ENCODE assay signal across 12 cellular contexts in the genomic region with DNA sequence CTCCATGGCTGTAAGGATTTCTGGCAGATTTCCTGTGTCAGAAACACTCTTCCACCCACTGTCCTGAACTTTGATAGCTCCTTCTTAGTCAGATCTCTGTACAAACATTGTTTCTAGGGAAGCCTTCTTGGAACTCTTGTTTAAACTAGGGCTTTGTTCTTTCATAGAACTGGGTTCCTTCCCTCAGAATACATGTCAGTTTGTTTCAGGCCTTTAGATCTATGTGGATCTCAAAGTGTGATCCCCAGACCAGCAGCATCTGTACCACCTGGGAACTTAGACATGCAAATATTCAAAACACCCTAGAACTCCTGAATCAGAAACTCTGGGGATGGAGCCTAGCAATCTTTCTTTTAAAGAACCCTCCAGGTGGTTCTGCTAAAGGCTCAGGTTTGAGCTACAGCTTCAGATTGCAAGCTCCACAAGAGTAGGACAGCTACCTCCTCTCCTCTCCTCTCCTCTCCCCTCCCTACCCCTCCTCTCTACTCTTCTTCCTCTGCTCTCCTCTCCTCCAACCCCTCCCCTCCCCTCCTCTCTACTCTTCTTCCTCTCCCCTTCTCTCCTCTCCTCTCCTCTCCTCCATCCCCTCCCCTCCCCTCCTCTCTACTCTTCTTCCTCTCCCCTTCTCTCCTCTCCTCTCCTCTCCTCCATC. TPM values are rescaled to one million over a fixed set of nuclear protein-coding genes. Genes with fewer than 3 reads are reported as not detected.
DNase-seq lines count a peak whose midpoint lies in the region; ATAC-seq, FAIRE-seq and TF ChIP-seq lines count a peak whose summit lies in the region.
"Had no signal": no experiment of that assay in that cellular context is flagged by ENCODE, and none has a peak within 500 bp of the region (broad histone marks: within the 10 kb centered on the region; RNA-seq: fewer than 3 reads in every experiment).

No MANE protein-coding gene starts in this region.

- intact Hi-C loops in activated B cell treated with CpG ODN at 0.5 μM for 24 hours (cut with micrococcal nuclease): no loop called here
- intact Hi-C loops in activated naive CD4-positive, alpha-beta T cell treated with anti-CD3 and anti-CD28 coated beads for 36 hours (cut with micrococcal nuclease): no loop called here

- H3K27me3 Mint-ChIP-seq in activated B cell treated with CpG ODN at 0.5 μM for 24 hours: no peaks in the 10 kb centered on the region
- H3K27me3 Mint-ChIP-seq in activated naive CD4-positive, alpha-beta T cell treated with anti-CD3 and anti-CD28 coated beads for 36 hours (ENCODE audit: low read depth): no peaks in the 10 kb centered on the region

- no peak overlapping the region for H3K4me3 ChIP-seq in small intestine (ENCODE audit: low read depth in 1 of 2, low read length in 2 of 2)

- TF ChIP-seq CTCF in activated B cell treated with CpG ODN at 0.5 μM for 24 hours (IDR thresholded peaks at IDR 0.05): no peak
- no peak for TF ChIP-seq CTCF in GM13976 (IDR thresholded peaks at IDR 0.05; ENCODE audit: borderline replicate concordance, control extremely low read depth, extremely low read depth, insufficient read depth, missing control alignments)

- peak; percentile 38 for TF ChIP-seq POLR2A in GM18951 (IDR thresholded peaks at IDR 0.05; ENCODE audit: extremely low read depth, insufficient read depth, insufficient read length)

- H3K36me3 Mint-ChIP-seq in activated B cell treated with CpG ODN at 0.5 μM for 24 hours (ENCODE audit: low read depth): no peaks in the 10 kb centered on the region
- H3K36me3 Mint-ChIP-seq in activated naive CD4-positive, alpha-beta T cell treated with anti-CD3 and anti-CD28 coated beads, Interleukin-2, amount 50 U/mL, for 72 hours: no peaks in the 10 kb centered on the region
- no peaks in the 10 kb centered on the region for H3K36me3 Mint-ChIP-seq in activated naive CD4-positive, alpha-beta T cell treated with anti-CD3 and anti-CD28 coated beads for 36 hours (ENCODE audit: low read depth)
- H3K36me3 Mint-ChIP-seq: natural killer cell had no signal

- CTCF ChIA-PET in activated B cell treated with CpG ODN at 0.5 μM for 24 hours (lab: Charles Lee): no interaction called here
- CTCF ChIA-PET in activated naive CD4-positive, alpha-beta T cell treated with anti-CD3 and anti-CD28 coated beads for 36 hours (lab: Charles Lee): no interaction called here

- H3K4me1 ChIP-seq in small intestine (ENCODE audit: control insufficient read depth in 2 of 2, insufficient read depth in 1 of 2, low read depth in 1 of 2, low read length in 1 of 2): peaks cover 2 to 11% of the 10 kb centered on the region in 2 donors

- H3K27ac Mint-ChIP-seq in activated B cell treated with CpG ODN at 0.5 μM for 24 hours: peak overlapping the region; percentile 65
- no peak overlapping the region for H3K27ac Mint-ChIP-seq in activated naive CD4-positive, alpha-beta T cell treated with anti-CD3 and anti-CD28 coated beads, Interleukin-2, amount 50 U/mL, for 72 hours
- no peak overlapping the region for H3K27ac Mint-ChIP-seq in activated naive CD4-positive, alpha-beta T cell treated with anti-CD3 and anti-CD28 coated beads for 36 hours
- H3K27ac Mint-ChIP-seq: natural killer cell had no signal

- peaks cover 0 to 2% of the 10 kb centered on the region in 2 donors for H3K36me3 ChIP-seq in small intestine (ENCODE audit: control insufficient read depth in 2 of 2, insufficient read depth in 2 of 2, low read length in 2 of 2)

- in situ Hi-C loops in GM18951 (cut with MboI; ENCODE audit: low sequenced_read_pairs, unreplicated experiment): no loop called here
- in situ Hi-C loops in GM13976 (cut with MboI; ENCODE audit: low sequenced_read_pairs, unreplicated experiment): no loop called here

- H3K9me3 ChIP-seq in small intestine (ENCODE audit: control insufficient read depth, low read depth): no peaks in the 10 kb centered on the region

- ATAC-seq in HG02798 (IDR thresholded peaks at IDR 0.05; ENCODE audit: poor library complexity, unreplicated experiment): peak; percentile 39
- no peak for ATAC-seq in activated B cell treated with CpG ODN at 0.5 μM for 24 hours (ENCODE audit: low read depth)
- no peak for ATAC-seq in activated naive CD4-positive, alpha-beta T cell treated with anti-CD3 and anti-CD28 coated beads, Interleukin-2, amount 50 U/mL, for 72 hours
- ATAC-seq: natural killer cell had no signal

- no peak for FAIRE-seq in small intestine (lab: Jason Lieb, UNC)
- FAIRE-seq: endometrium had no signal

- H3K27me3 ChIP-seq in small intestine (ENCODE audit: control insufficient read depth in 2 of 2, insufficient read depth in 2 of 2, low read length in 2 of 2): no peaks in the 10 kb centered on the region

- DNase-seq in activated B cell treated with CpG ODN at 0.5 μM for 24 hours: no peak
- peak; percentile 65 for DNase-seq in small intestine
- no peak for DNase-seq in GM13976 (ENCODE audit: low spot score)
- DNase-seq in activated naive CD4-positive, alpha-beta T cell treated with anti-CD3 and anti-CD28 coated beads, Interleukin-2, amount 50 U/mL, for 72 hours (ENCODE audit: low spot score in 2 of 2): no peak
- DNase-seq in activated naive CD4-positive, alpha-beta T cell treated with anti-CD3 and anti-CD28 coated beads for 36 hours: no peak
- DNase-seq: activated CD8-positive, alpha-beta memory T cell treated with anti-CD3 and anti-CD28 coated beads for 24 hours; amniotic stem cell; EL; natural killer cell had no signal

- H3K4me3 Mint-ChIP-seq in activated B cell treated with CpG ODN at 0.5 μM for 24 hours: peak overlapping the region; percentile 2
- H3K4me3 Mint-ChIP-seq in activated naive CD4-positive, alpha-beta T cell treated with anti-CD3 and anti-CD28 coated beads for 36 hours: no peak overlapping the region
- H3K4me3 Mint-ChIP-seq: natural killer cell had no signal

- no peaks in the 10 kb centered on the region for H3K9me3 Mint-ChIP-seq in activated B cell treated with CpG ODN at 0.5 μM for 24 hours
- no peaks in the 10 kb centered on the region for H3K9me3 Mint-ChIP-seq in activated naive CD4-positive, alpha-beta T cell treated with anti-CD3 and anti-CD28 coated beads, Interleukin-2, amount 50 U/mL, for 72 hours
- H3K9me3 Mint-ChIP-seq in activated naive CD4-positive, alpha-beta T cell treated with anti-CD3 and anti-CD28 coated beads for 36 hours: no peaks in the 10 kb centered on the region

- peak overlapping the region; percentile 28 to 69 for H3K27ac ChIP-seq in small intestine (ENCODE audit: low read depth in 1 of 2, low read length in 1 of 2)

- POLR2A ChIA-PET in activated B cell treated with CpG ODN at 0.5 μM for 24 hours (lab: Charles Lee): no interaction called here

- H3K4me1 Mint-ChIP-seq in activated B cell treated with CpG ODN at 0.5 μM for 24 hours: peaks cover 43% of the 10 kb centered on the region
- H3K4me1 Mint-ChIP-seq in activated naive CD4-positive, alpha-beta T cell treated with anti-CD3 and anti-CD28 coated beads for 36 hours (ENCODE audit: low read depth): peaks cover 6% of the 10 kb centered on the region
- H3K4me1 Mint-ChIP-seq: natural killer cell had no signal

RNA-seq across cellular contexts. Expression of a gene that starts 12.7 kb away (rescaled TPM):
- total RNA-seq in activated B cell treated with CpG ODN at 0.5 μM for 24 hours: 4.0 TPM in 2 replicates
- 10 to 100 TPM in 2 of 3 donors, 1 to 10 TPM in 1; 4.1 to 16.3 (median 14.6) TPM for polyA plus RNA-seq in small intestine
- total RNA-seq in activated naive CD4-positive, alpha-beta T cell treated with anti-CD3 and anti-CD28 coated beads, Interleukin-2, amount 50 U/mL, for 72 hours: not detected
- not detected for total RNA-seq in activated naive CD4-positive, alpha-beta T cell treated with anti-CD3 and anti-CD28 coated beads for 36 hours
